In the genomic region with DNA sequence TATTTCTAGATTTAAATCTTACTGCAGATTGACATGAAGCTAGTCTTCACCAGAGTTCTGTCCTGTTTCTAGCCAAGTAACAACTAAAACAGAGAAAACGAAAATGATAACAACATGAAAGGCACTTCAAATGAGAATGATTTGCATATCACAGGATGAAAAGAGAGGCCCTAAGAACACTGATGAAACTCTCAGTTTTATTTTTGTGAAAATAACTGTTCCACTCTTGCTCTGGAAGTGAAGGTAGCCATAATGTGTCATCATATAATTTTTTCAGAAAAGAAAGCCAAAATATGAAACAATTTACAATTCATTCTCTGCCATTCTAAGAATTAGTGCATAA, we compare ENCODE assay signal across 11 cellular contexts.
DNase-seq lines count a peak whose midpoint lies in the region; ATAC-seq and TF ChIP-seq lines count a peak whose summit lies in the region.
"Had no signal": no experiment of that assay in that cellular context is flagged by ENCODE, and none has a peak within 500 bp of the region (broad histone marks: within the 10 kb centered on the region; RNA-seq: fewer than 3 reads in every experiment).

No MANE protein-coding gene starts in this region.

- H3K27ac ChIP-seq in VCaP (peak overlapping the region; percentile 88), gastrocnemius medialis (no peak overlapping the region)

- ATAC-seq in GM18520 (IDR thresholded peaks at IDR 0.05; ENCODE audit: unreplicated experiment) (peak; percentile 81), GM19467 (IDR thresholded peaks at IDR 0.05; ENCODE audit: unreplicated experiment) (peak; percentile 71), HG03025 (IDR thresholded peaks at IDR 0.05; ENCODE audit: low FRiP score, unreplicated experiment) (peak; percentile 80), gastrocnemius medialis (no peak)
- ATAC-seq: left colon had no signal

- no peaks in the 10 kb centered on the region for H3K9me3 ChIP-seq in gastrocnemius medialis

- no peak for DNase-seq in gastrocnemius medialis
- DNase-seq in NCI-H446 treated with DMSO at 0.1 percent for 48 hours (lab: John Stamatoyannopoulos, UW), result no peak
- no peak for DNase-seq in putamen (ENCODE audit: low spot score)
- DNase-seq: DND-41, left colon, NCI-H187, SIG-M5 had no signal

- in situ Hi-C loops in gastrocnemius medialis (cut with MboI; ENCODE audit: low sequenced_read_pairs in 4 of 4), result no loop called here

- no peak for TF ChIP-seq CTCF in VCaP (conservative IDR thresholded peaks at IDR 0.05)
- no peak for TF ChIP-seq CTCF in gastrocnemius medialis (IDR thresholded peaks at IDR 0.05 in 4 of 5, conservative IDR thresholded peaks at IDR 0.05 in 1 of 5)

- H3K36me3 ChIP-seq in gastrocnemius medialis, result no peaks in the 10 kb centered on the region

- H3K4me3 ChIP-seq in gastrocnemius medialis, result no peak overlapping the region

- H3K4me1 ChIP-seq in gastrocnemius medialis, result peaks cover 3 to 9% of the 10 kb centered on the region in 2 donors

- no peak for TF ChIP-seq POLR2A in gastrocnemius medialis (IDR thresholded peaks at IDR 0.05)

- intact Hi-C loops in gastrocnemius medialis (cut with DNase I; ENCODE audit: low total_unique reads), result no loop called here

- H3K27me3 ChIP-seq in gastrocnemius medialis, result no peaks in the 10 kb centered on the region

Comparison
In these comparisons a context has a peak if more than half of its experiments do, and no peak if none do; other contexts are left out.
1. ATAC-seq: peak in GM18520 (single experiment), GM19467 (single experiment) and HG03025 (single experiment); none in gastrocnemius medialis (0 of 2).